ENCODE assay signal across 17 cellular contexts in genomic region chr17:33924105-33924504, GRCh38.
A peak's percentile ranks its signal among the peaks of the same experiment; 100 is the strongest.
DNase-seq lines count a peak whose midpoint lies in the region; ATAC-seq, FAIRE-seq and TF ChIP-seq lines count a peak whose summit lies in the region.
"Had no signal": no experiment of that assay in that cellular context is flagged by ENCODE, and none has a peak within 500 bp of the region (broad histone marks: within the 10 kb centered on the region; RNA-seq: fewer than 3 reads in every experiment).

No MANE protein-coding gene starts in this region.

- no peaks in the 10 kb centered on the region for H3K36me3 Mint-ChIP-seq in CD8-positive, alpha-beta memory T cell
- H3K36me3 Mint-ChIP-seq in glutamatergic neuron (ENCODE audit: unreplicated experiment) (no peaks in the 10 kb centered on the region), chondrocyte (ENCODE audit: low read depth) (no peaks in the 10 kb centered on the region)
- H3K36me3 Mint-ChIP-seq: CD14-positive monocyte; CD4-positive, alpha-beta memory T cell had no signal

- TF ChIP-seq POLR2A in K562 (conservative IDR thresholded peaks at IDR 0.05) = no peak

- H3K4me3 ChIP-seq in CD8-positive, alpha-beta memory T cell (ENCODE audit: low read length) = no peak overlapping the region
- H3K4me3 ChIP-seq in K562 = no peak overlapping the region
- H3K4me3 ChIP-seq: BLaER1, HAP-1 had no signal

- peaks cover 7 to 30% of the 10 kb centered on the region in 2 donors for H3K27me3 Mint-ChIP-seq in CD8-positive, alpha-beta memory T cell
- H3K27me3 Mint-ChIP-seq in glutamatergic neuron (ENCODE audit: unreplicated experiment) = peaks cover 6% of the 10 kb centered on the region
- H3K27me3 Mint-ChIP-seq in chondrocyte (ENCODE audit: low read depth) = peaks cover 2% of the 10 kb centered on the region

- H2AFZ ChIP-seq in K562 (ENCODE audit: low read depth, low read length) = peak overlapping the region; percentile 56

- TF ChIP-seq CTCF in K562 (IDR thresholded peaks at IDR 0.05 in 2 of 3, conservative IDR thresholded peaks at IDR 0.05 in 1 of 3; ENCODE audit: insufficient read depth in 2 of 3, low read depth in 1 of 3, low read length in 3 of 3) (no peak), glutamatergic neuron (IDR thresholded peaks at IDR 0.05; ENCODE audit: partially characterized antibody, unreplicated experiment) (no peak), chondrocyte (IDR thresholded peaks at IDR 0.05) (no peak)

- H3K4me1 ChIP-seq in CD8-positive, alpha-beta memory T cell (ENCODE audit: insufficient read depth, low read length) = no peaks in the 10 kb centered on the region
- H3K4me1 ChIP-seq in K562 (replicated peaks in 1 of 2; ENCODE audit: control insufficient read depth in 2 of 2, insufficient read depth in 2 of 2, low read length in 2 of 2) = peaks cover 9 to 66% of the 10 kb centered on the region in 2 experiments; a peak in 3 of 5 replicates
- H3K4me1 ChIP-seq: BLaER1, HAP-1 had no signal

- H3K9ac ChIP-seq in K562 (ENCODE audit: insufficient read depth in 1 of 2, low read depth in 2 of 2, low read length in 2 of 2) = peak overlapping the region in 1 of 2 experiments; percentile 61; a peak in 2 of 4 replicates
- H3K9ac ChIP-seq: BLaER1 had no signal

- POLR2A ChIA-PET in CD8-positive, alpha-beta memory T cell (lab: Charles Lee) = no interaction called here
- POLR2A ChIA-PET in K562 (lab: Yijun Ruan, JAX) = no interaction called here

- TF ChIP-seq RAD21 in K562 (CRISPR knock-in tag; conservative IDR thresholded peaks at IDR 0.05 in 1 of 2, IDR thresholded peaks at IDR 0.05 in 1 of 2) = no peak

- no peak overlapping the region for H3K27ac Mint-ChIP-seq in CD8-positive, alpha-beta memory T cell
- peak overlapping the region; percentile 67 for H3K27ac Mint-ChIP-seq in glutamatergic neuron (ENCODE audit: unreplicated experiment)
- H3K27ac Mint-ChIP-seq in chondrocyte (ENCODE audit: unreplicated experiment) = no peak overlapping the region
- H3K27ac Mint-ChIP-seq: CD14-positive monocyte; CD4-positive, alpha-beta memory T cell had no signal

- H4K20me1 ChIP-seq in K562 (replicated peaks; ENCODE audit: control insufficient read depth, insufficient read depth, low read length) = no peaks in the 10 kb centered on the region
- H4K20me1 ChIP-seq: BLaER1 had no signal

- WGBS in K562 (ENCODE audit: insufficient coverage, low coverage, missing lambda C conversion rate) = 28% methylated on average over 5 of the region's 5 CpGs

- no peaks in the 10 kb centered on the region for H3K9me3 ChIP-seq in CD8-positive, alpha-beta memory T cell (ENCODE audit: low read length)
- H3K9me3 ChIP-seq in K562 (replicated peaks; ENCODE audit: control insufficient read depth, insufficient read depth, low read depth, low read length) = no peaks in the 10 kb centered on the region
- H3K9me3 ChIP-seq: HAP-1 had no signal

- no peak for FAIRE-seq in K562 (lab: Jason Lieb, UNC)
- FAIRE-seq: H1, HepG2 had no signal

- intact Hi-C loops in K562 (cut with micrococcal nuclease) = no loop called here

- TF ChIP-seq EP300 in K562 (IDR thresholded peaks at IDR 0.05; ENCODE audit: low read length) = no peak

- CTCF ChIA-PET in CD8-positive, alpha-beta memory T cell (lab: Charles Lee) = no interaction called here
- CTCF ChIA-PET in K562 (lab: Yijun Ruan, JAX; ENCODE audit: low intra/inter-chr PET ratio) = no interaction called here

- no peak overlapping the region for H3K4me3 Mint-ChIP-seq in CD8-positive, alpha-beta memory T cell
- H3K4me3 Mint-ChIP-seq in glutamatergic neuron (ENCODE audit: unreplicated experiment) (no peak overlapping the region), chondrocyte (ENCODE audit: unreplicated experiment) (no peak overlapping the region)
- H3K4me3 Mint-ChIP-seq: CD14-positive monocyte; CD4-positive, alpha-beta memory T cell had no signal

- no peaks in the 10 kb centered on the region for H3K36me3 ChIP-seq in CD8-positive, alpha-beta memory T cell (ENCODE audit: insufficient read depth, low read length)
- H3K36me3 ChIP-seq in K562 (ENCODE audit: control insufficient read depth, insufficient read depth, low read length) = no peaks in the 10 kb centered on the region
- H3K36me3 ChIP-seq: BLaER1, HAP-1 had no signal

- H3K9me3 Mint-ChIP-seq in CD8-positive, alpha-beta memory T cell = peaks cover 0 to 5% (median 0%) of the 10 kb centered on the region in 5 donors
- H3K9me3 Mint-ChIP-seq in glutamatergic neuron (ENCODE audit: unreplicated experiment) = peaks cover 2% of the 10 kb centered on the region
- peaks cover 4% of the 10 kb centered on the region for H3K9me3 Mint-ChIP-seq in chondrocyte (ENCODE audit: low read depth)
- H3K9me3 Mint-ChIP-seq: CD14-positive monocyte had no signal

- in situ Hi-C loops in K562 (cut with MboI) = no loop called here

- peak; percentile 83 for ATAC-seq in K562
- ATAC-seq: HepG2 had no signal

- no peaks in the 10 kb centered on the region for H3K4me1 Mint-ChIP-seq in CD8-positive, alpha-beta memory T cell
- peaks cover 16% of the 10 kb centered on the region for H3K4me1 Mint-ChIP-seq in glutamatergic neuron (ENCODE audit: low read depth, unreplicated experiment)
- H3K4me1 Mint-ChIP-seq in chondrocyte (ENCODE audit: low read depth) = no peaks in the 10 kb centered on the region
- H3K4me1 Mint-ChIP-seq: CD14-positive monocyte; CD4-positive, alpha-beta memory T cell had no signal

- no TSS peak for BruUV-seq in K562 (replicated peaks; lab: Mats Ljungman, UMichigan)

- peak overlapping the region; percentile 78 for H3K4me2 ChIP-seq in K562 (ENCODE audit: insufficient read depth, low read length)
- H3K4me2 ChIP-seq: BLaER1 had no signal

- H3K27ac ChIP-seq in CD8-positive, alpha-beta memory T cell (ENCODE audit: low read depth, low read length) = peak overlapping the region; percentile 56
- H3K27ac ChIP-seq in K562 (ENCODE audit: extremely low read depth, low read depth, low read length) = peak overlapping the region; percentile 29; the same call in 1 of the 3 replicates
- H3K27ac ChIP-seq: BLaER1 had no signal

- H3K9me1 ChIP-seq in K562 (ENCODE audit: control insufficient read depth, insufficient read depth, low read length) = no peaks in the 10 kb centered on the region

- no peaks in the 10 kb centered on the region for H3K79me2 ChIP-seq in K562 (ENCODE audit: control insufficient read depth, insufficient read depth, low read length)

- H3K27me3 ChIP-seq in CD8-positive, alpha-beta memory T cell (ENCODE audit: insufficient read depth, low read length, poor library complexity, severe bottlenecking) = no peaks in the 10 kb centered on the region
- no peaks in the 10 kb centered on the region for H3K27me3 ChIP-seq in K562 (ENCODE audit: control insufficient read depth in 2 of 2, insufficient read depth in 2 of 2, low read length in 2 of 2)
- H3K27me3 ChIP-seq: BLaER1 had no signal

- DNase-seq in CD8-positive, alpha-beta memory T cell = no peak
- DNase-seq in NCI-H526 (lab: John Stamatoyannopoulos, UW) (peak; percentile 35 to 86), K562 (ENCODE audit: extremely low read depth in 1 of 4, low spot score in 3 of 4) (peak; percentile 41 to 64 (median 46)), glutamatergic neuron (no peak), cerebellar cortex (ENCODE audit: low spot score) (no peak), chondrocyte (ENCODE audit: low spot score) (no peak), NCI-H82 (lab: John Stamatoyannopoulos, UW) (no peak)
- DNase-seq: 8988T; Calu3; CD4-positive, alpha-beta memory T cell; DMS79 treated with DMSO at 0.1 percent for 48 hours; GF-D8 had no signal

TF ChIP-seq in K562, 482 proteins besides CTCF, POLR2A, EP300 and RAD21 (continues in another document):
- 0 out of 4 replicates have a peak, but pooled peaks of 1 of the 2 experiments have one; percentile 20 for TF ChIP-seq NRF1 (conservative IDR thresholded peaks at IDR 0.05 in 1 of 2, IDR thresholded peaks at IDR 0.05 in 1 of 2)
- TF ChIP-seq E2F6 (IDR thresholded peaks at IDR 0.05; ENCODE audit: borderline replicate concordance in 1 of 2, extremely low read depth in 1 of 2, insufficient read depth in 1 of 2, insufficient read length in 1 of 2, low read depth in 1 of 2, low read length in 1 of 2, poor library complexity in 1 of 2, severe bottlenecking in 1 of 2) = peak in 1 of 2 experiments; percentile 19
- 0 out of 2 replicates have a peak, but pooled peaks have one; percentile 6 for TF ChIP-seq MECOM (CRISPR knock-in tag; IDR thresholded peaks at IDR 0.05)
- TF ChIP-seq HMG20B (CRISPR knock-in tag; IDR thresholded peaks at IDR 0.05) = no peak
- peak; percentile 45; the same call in 1 of the 2 replicates for TF ChIP-seq ZNF592 (IDR thresholded peaks at IDR 0.05)

Comparison
In these comparisons a context has a peak if more than half of its experiments do, and no peak if none do; other contexts are left out.
1. DNase-seq: peak in NCI-H526 (2 of 2) and K562 (4 of 4); none in CD8-positive, alpha-beta memory T cell (0 of 5), glutamatergic neuron (single experiment), cerebellar cortex (single experiment), chondrocyte (single experiment) and NCI-H82 (single experiment).